ENCODE assay signal across 17 cellular contexts in the genomic region with DNA sequence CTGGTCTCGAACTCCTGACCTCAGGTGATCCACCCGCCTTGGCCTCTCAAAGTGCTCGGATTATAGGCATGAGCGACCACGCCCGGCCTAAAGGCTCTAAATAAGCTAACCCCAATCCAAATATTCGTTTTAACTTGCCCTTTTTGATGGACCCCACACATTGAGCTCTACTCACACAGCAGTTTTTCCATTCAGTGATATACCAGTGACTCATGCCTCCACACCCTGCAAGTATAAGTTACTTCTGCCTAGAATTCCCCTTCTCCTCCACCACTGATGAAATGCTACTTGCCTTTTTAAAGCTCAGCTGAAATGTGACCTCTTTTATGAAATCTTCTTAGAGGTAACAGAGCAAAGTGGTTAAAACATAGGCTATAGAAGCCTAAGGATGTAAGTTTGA.
DNase-seq lines count a peak whose midpoint lies in the region; ATAC-seq lines count a peak whose summit lies in the region.
"Had no signal": no experiment of that assay in that cellular context is flagged by ENCODE, and none has a peak within 500 bp of the region (broad histone marks: within the 10 kb centered on the region; RNA-seq: fewer than 3 reads in every experiment).

No MANE protein-coding gene starts in this region.

- peak; percentile 7 for DNase-seq in GM03348 (ENCODE audit: low spot score)
- peak; percentile 73 for DNase-seq in NCI-H226
- peak; percentile 34 for DNase-seq in non-pigmented ciliary epithelial cell (ENCODE audit: low read depth)
- no peak for DNase-seq in T-helper 2 cell treated with Interferon-gamma antibody and Interleukin-4, amounts not matched to agents 5 μg/mL and 100 μg/mL, for 36 hours (ENCODE audit: low spot score)
- no peak for DNase-seq in activated effector memory CD4-positive, alpha-beta T cell treated with anti-CD3 and anti-CD28 coated beads, Interleukin-2, amount 50 U/mL, for 16 hours
- DNase-seq in inferior parietal cortex (ENCODE audit: extremely low spot score), result no peak
- DNase-seq: activated CD8-positive, alpha-beta memory T cell treated with anti-CD3 and anti-CD28 coated beads for 24 hours; central memory CD4-positive, alpha-beta T cell; DMS79; H9; heart left ventricle; kidney; NCI-H1417; occipital lobe; sigmoid colon; SK-N-SH had no signal

- no peaks in the 10 kb centered on the region for H3K36me3 Mint-ChIP-seq in T-helper 2 cell treated with Interferon-gamma antibody and Interleukin-4, amounts not matched to agents 5 μg/mL and 100 μg/mL, for 36 hours (ENCODE audit: low read depth)

- H3K9me3 Mint-ChIP-seq in T-helper 2 cell treated with Interferon-gamma antibody and Interleukin-4, amounts not matched to agents 5 μg/mL and 100 μg/mL, for 36 hours, result no peaks in the 10 kb centered on the region

- H3K4me1 Mint-ChIP-seq in T-helper 2 cell treated with Interferon-gamma antibody and Interleukin-4, amounts not matched to agents 5 μg/mL and 100 μg/mL, for 36 hours (ENCODE audit: low read depth), result no peaks in the 10 kb centered on the region
- H3K4me1 Mint-ChIP-seq: H9 had no signal

- peaks cover 8% of the 10 kb centered on the region for H3K27me3 Mint-ChIP-seq in T-helper 2 cell treated with Interferon-gamma antibody and Interleukin-4, amounts not matched to agents 5 μg/mL and 100 μg/mL, for 36 hours (ENCODE audit: low read depth)

- ATAC-seq in esophagus mucosa, result peak; percentile 67
- ATAC-seq: heart left ventricle had no signal

- no peak overlapping the region for H3K4me3 Mint-ChIP-seq in T-helper 2 cell treated with Interferon-gamma antibody and Interleukin-4, amounts not matched to agents 5 μg/mL and 100 μg/mL, for 36 hours
- H3K4me3 Mint-ChIP-seq: H9 had no signal

- H3K27ac Mint-ChIP-seq in T-helper 2 cell treated with Interferon-gamma antibody and Interleukin-4, amounts not matched to agents 5 μg/mL and 100 μg/mL, for 36 hours, result no peak overlapping the region

Comparison
In these comparisons a context has a peak if more than half of its experiments do, and no peak if none do; other contexts are left out.
1. DNase-seq: peak in GM03348 (single experiment), NCI-H226 (single experiment) and non-pigmented ciliary epithelial cell (single experiment); none in T-helper 2 cell treated with Interferon-gamma antibody and Interleukin-4, amounts not matched to agents 5 μg/mL and 100 μg/mL, for 36 hours (single experiment), activated effector memory CD4-positive, alpha-beta T cell treated with anti-CD3 and anti-CD28 coated beads, Interleukin-2, amount 50 U/mL, for 16 hours (single experiment) and inferior parietal cortex (single experiment).